ENCODE assay signal across 13 cellular contexts in genomic region chr1:236904874-236905741, GRCh38.
DNase-seq lines count a peak whose midpoint lies in the region; ATAC-seq, FAIRE-seq and TF ChIP-seq lines count a peak whose summit lies in the region.
"Had no signal": no experiment of that assay in that cellular context is flagged by ENCODE, and none has a peak within 500 bp of the region (broad histone marks: within the 10 kb centered on the region; RNA-seq: fewer than 3 reads in every experiment).

No MANE protein-coding gene starts in this region.

- TF ChIP-seq CTCF in PC-3 (conservative IDR thresholded peaks at IDR 0.05; ENCODE audit: low read depth, low read length) = no peak
- no peak for TF ChIP-seq CTCF in GM10266 (IDR thresholded peaks at IDR 0.05; ENCODE audit: control insufficient read depth, insufficient read depth, low read depth, missing control alignments)

- H3K9me2 ChIP-seq in PC-3 (replicated peaks; ENCODE audit: low read length) = no peaks in the 10 kb centered on the region

- no peaks in the 10 kb centered on the region for H3K9me3 ChIP-seq in PC-3 (ENCODE audit: low read length)

- H3K36me3 ChIP-seq in PC-3 (ENCODE audit: low read depth, low read length) = no peaks in the 10 kb centered on the region

- intact Hi-C loops in PC-3 (cut with micrococcal nuclease) = no loop called here

- H3K4me1 ChIP-seq in PC-3 (ENCODE audit: insufficient read depth, low read length) = peaks cover 13% of the 10 kb centered on the region

- no peak for DNase-seq in activated CD8-positive, alpha-beta memory T cell treated with anti-CD3 and anti-CD28 coated beads, Interleukin-2, amount 10 ng/mL, durations not matched to agents 7 days and 5 days
- DNase-seq in activated CD8-positive, alpha-beta memory T cell treated with anti-CD3 and anti-CD28 coated beads for 24 hours = no peak
- DNase-seq in PC-3 (peak; percentile 89), fibroblast of gingiva (ENCODE audit: low read depth) (peak; percentile 71), GM12892 (ENCODE audit: insufficient read length) (no peak), GM10266 (ENCODE audit: extremely low spot score) (no peak)
- DNase-seq in stimulated activated effector memory CD8-positive, alpha-beta T cell treated with anti-CD3 and anti-CD28 coated beads, Interleukin-12 subunit alpha, Interleukin-12 subunit beta, amount 100 ng/mL, for 72 hours (ENCODE audit: low spot score in 2 of 2) = no peak
- DNase-seq: activated CD4-positive, alpha-beta T cell treated with anti-CD3 and anti-CD28 coated beads, Interleukin-2, amount 50 U/mL, for 48 hours; effector CD8-positive, alpha-beta T cell; NCI-H446 had no signal

- H3K27ac Mint-ChIP-seq in activated CD8-positive, alpha-beta memory T cell treated with anti-CD3 and anti-CD28 coated beads, Interleukin-2, amount 10 ng/mL, durations not matched to agents 7 days and 5 days = no peak overlapping the region
- H3K27ac Mint-ChIP-seq in stimulated activated effector memory CD8-positive, alpha-beta T cell treated with anti-CD3 and anti-CD28 coated beads, Interleukin-12 subunit alpha, Interleukin-12 subunit beta, amount 100 ng/mL, for 72 hours = no peak overlapping the region

- peaks cover 2% of the 10 kb centered on the region for H3K27me3 Mint-ChIP-seq in activated CD8-positive, alpha-beta memory T cell treated with anti-CD3 and anti-CD28 coated beads, Interleukin-2, amount 10 ng/mL, durations not matched to agents 7 days and 5 days

- peak overlapping the region; percentile 49 for H3K27ac ChIP-seq in PC-3 (ENCODE audit: low read length)
- H3K27ac ChIP-seq: C4-2B had no signal

- peaks cover 10% of the 10 kb centered on the region for H3F3A ChIP-seq in PC-3 (ENCODE audit: low read length, unreplicated experiment)

- H3K4me2 ChIP-seq in PC-3 (ENCODE audit: low read length) = peak overlapping the region; percentile 51

- POLR2A ChIA-PET in PC-3 (lab: Charles Lee; ENCODE audit: unreplicated experiment) = no interaction called here

- no peak overlapping the region for H3K4me3 ChIP-seq in PC-3 (ENCODE audit: low read length)

- H3K9ac ChIP-seq in PC-3 (ENCODE audit: low read length) = no peak overlapping the region

- peaks cover 15% of the 10 kb centered on the region for H3K36me3 Mint-ChIP-seq in activated CD8-positive, alpha-beta memory T cell treated with anti-CD3 and anti-CD28 coated beads, Interleukin-2, amount 10 ng/mL, durations not matched to agents 7 days and 5 days
- peaks cover 5% of the 10 kb centered on the region for H3K36me3 Mint-ChIP-seq in stimulated activated effector memory CD8-positive, alpha-beta T cell treated with anti-CD3 and anti-CD28 coated beads, Interleukin-12 subunit alpha, Interleukin-12 subunit beta, amount 100 ng/mL, for 72 hours

- FAIRE-seq in GM12892 (lab: Jason Lieb, UNC) = no peak
- FAIRE-seq: GM19239 had no signal

- no peaks in the 10 kb centered on the region for H3K79me2 ChIP-seq in PC-3 (ENCODE audit: low read length)

- no peak for TF ChIP-seq POLR2A in GM12892 (IDR thresholded peaks at IDR 0.05; ENCODE audit: low read depth, low read length)

- H3K4me1 Mint-ChIP-seq in activated CD8-positive, alpha-beta memory T cell treated with anti-CD3 and anti-CD28 coated beads, Interleukin-2, amount 10 ng/mL, durations not matched to agents 7 days and 5 days = no peaks in the 10 kb centered on the region
- H3K4me1 Mint-ChIP-seq in stimulated activated effector memory CD8-positive, alpha-beta T cell treated with anti-CD3 and anti-CD28 coated beads, Interleukin-12 subunit alpha, Interleukin-12 subunit beta, amount 100 ng/mL, for 72 hours = peaks cover 12% of the 10 kb centered on the region

- H2AFZ ChIP-seq in PC-3 (ENCODE audit: low read length) = no peak overlapping the region

- CTCF ChIA-PET in activated CD8-positive, alpha-beta memory T cell treated with anti-CD3 and anti-CD28 coated beads, Interleukin-2, amount 10 ng/mL, durations not matched to agents 7 days and 5 days (lab: Charles Lee) = no interaction called here
- CTCF ChIA-PET in PC-3 (lab: Charles Lee) = no interaction called here

- no TSS peak for BruUV-seq in PC-3 (replicated peaks; lab: Mats Ljungman, UMichigan)

- no peaks in the 10 kb centered on the region for H3K27me3 ChIP-seq in PC-3 (ENCODE audit: low read length)

- H3K9me3 Mint-ChIP-seq in activated CD8-positive, alpha-beta memory T cell treated with anti-CD3 and anti-CD28 coated beads, Interleukin-2, amount 10 ng/mL, durations not matched to agents 7 days and 5 days (ENCODE audit: low read depth) = peaks cover 3% of the 10 kb centered on the region
- peaks cover 7% of the 10 kb centered on the region for H3K9me3 Mint-ChIP-seq in stimulated activated effector memory CD8-positive, alpha-beta T cell treated with anti-CD3 and anti-CD28 coated beads, Interleukin-12 subunit alpha, Interleukin-12 subunit beta, amount 100 ng/mL, for 72 hours

- H4K20me1 ChIP-seq in PC-3 (ENCODE audit: low read length) = peaks cover 8% of the 10 kb centered on the region

- no peak overlapping the region for H3K4me3 Mint-ChIP-seq in activated CD8-positive, alpha-beta memory T cell treated with anti-CD3 and anti-CD28 coated beads, Interleukin-2, amount 10 ng/mL, durations not matched to agents 7 days and 5 days
- no peak overlapping the region for H3K4me3 Mint-ChIP-seq in stimulated activated effector memory CD8-positive, alpha-beta T cell treated with anti-CD3 and anti-CD28 coated beads, Interleukin-12 subunit alpha, Interleukin-12 subunit beta, amount 100 ng/mL, for 72 hours

- peak; percentile 23 for ATAC-seq in activated CD8-positive, alpha-beta memory T cell treated with anti-CD3 and anti-CD28 coated beads, Interleukin-2, amount 10 ng/mL, durations not matched to agents 7 days and 5 days
- ATAC-seq in PC-3 (peak; percentile 92), HG02970 (IDR thresholded peaks at IDR 0.05; ENCODE audit: low FRiP score, unreplicated experiment) (no peak)
- ATAC-seq in stimulated activated effector memory CD8-positive, alpha-beta T cell treated with anti-CD3 and anti-CD28 coated beads, Interleukin-12 subunit alpha, Interleukin-12 subunit beta, amount 100 ng/mL, for 72 hours = peak; percentile 86

Comparison
In these comparisons a context has a peak if more than half of its experiments do, and no peak if none do; other contexts are left out.
1. DNase-seq: peak in PC-3 (single experiment) and fibroblast of gingiva (single experiment); none in activated CD8-positive, alpha-beta memory T cell treated with anti-CD3 and anti-CD28 coated beads, Interleukin-2, amount 10 ng/mL, durations not matched to agents 7 days and 5 days (single experiment), activated CD8-positive, alpha-beta memory T cell treated with anti-CD3 and anti-CD28 coated beads for 24 hours (single experiment), stimulated activated effector memory CD8-positive, alpha-beta T cell treated with anti-CD3 and anti-CD28 coated beads, Interleukin-12 subunit alpha, Interleukin-12 subunit beta, amount 100 ng/mL, for 72 hours (0 of 2), GM12892 (single experiment) and GM10266 (single experiment).